14 cellular contexts compared by ENCODE assay signal in genomic region chr3:44105571-44105970, GRCh38.
"Had no signal": no experiment of that assay in that cellular context is flagged by ENCODE, and none has a peak within 500 bp of the region (broad histone marks: within the 10 kb centered on the region; RNA-seq: fewer than 3 reads in every experiment).

No MANE protein-coding gene starts in this region.

- H3K27ac Mint-ChIP-seq: activated CD4-positive, alpha-beta T cell treated with anti-CD3 and anti-CD28 coated beads, Interleukin-2, amount 10 ng/mL, durations not matched to agents 7 days and 5 days; endodermal cell; natural killer cell; T-helper 17 cell had no signal

- H3K36me3 ChIP-seq: adrenal gland, gastrocnemius medialis, left ventricle myocardium inferior, neutrophil, tibial artery, uterus had no signal

- H3K9me3 ChIP-seq: adrenal gland, gastrocnemius medialis, left ventricle myocardium inferior, neutrophil, tibial artery, uterus had no signal

- H3K27me3 ChIP-seq: dorsolateral prefrontal cortex, uterus had no signal

- H3K9me3 Mint-ChIP-seq: activated CD4-positive, alpha-beta T cell treated with anti-CD3 and anti-CD28 coated beads, Interleukin-2, amount 10 ng/mL, durations not matched to agents 7 days and 5 days; endodermal cell; natural killer cell; stimulated activated naive B cell treated with anti-CD40 and anti-IgM and Interleukin-4, amounts not matched to agents 10 μg/mL and 1 μg/mL and 100 μg/mL, for 72 hours had no signal

- H3K36me3 Mint-ChIP-seq: natural killer cell; stimulated activated naive B cell treated with anti-CD40 and anti-IgM and Interleukin-4, amounts not matched to agents 10 μg/mL and 1 μg/mL and 100 μg/mL, for 72 hours had no signal

- H3K4me1 Mint-ChIP-seq: natural killer cell had no signal

- H3K4me3 Mint-ChIP-seq: activated CD4-positive, alpha-beta T cell treated with anti-CD3 and anti-CD28 coated beads, Interleukin-2, amount 10 ng/mL, durations not matched to agents 7 days and 5 days; endodermal cell; natural killer cell; stimulated activated naive B cell treated with anti-CD40 and anti-IgM and Interleukin-4, amounts not matched to agents 10 μg/mL and 1 μg/mL and 100 μg/mL, for 72 hours; T-helper 17 cell had no signal

- H3K27ac ChIP-seq: adrenal gland, gastrocnemius medialis, left ventricle myocardium inferior, neutrophil, tibial artery, uterus had no signal

- ATAC-seq: gastrocnemius medialis, natural killer cell, T-helper 17 cell had no signal

- H3K4me3 ChIP-seq: adrenal gland, gastrocnemius medialis, left ventricle myocardium inferior, tibial artery, uterus had no signal

- H3K4me1 ChIP-seq: adrenal gland, gastrocnemius medialis, left ventricle myocardium inferior, tibial artery, uterus had no signal

- DNase-seq: activated naive CD4-positive, alpha-beta T cell; activated T-cell treated with anti-CD3 and anti-CD28 coated beads for 4 hours; dorsolateral prefrontal cortex; endodermal cell; gastrocnemius medialis; left ventricle myocardium inferior; natural killer cell; T-helper 17 cell; tibial artery; uterus had no signal
